8 cellular contexts compared by ENCODE assay signal in genomic region chr7:101216860-101217387, GRCh38. TPM values are rescaled to one million over a fixed set of nuclear protein-coding genes. Genes with fewer than 3 reads are reported as not detected.
DNase-seq lines count a peak whose midpoint lies in the region; ATAC-seq and TF ChIP-seq lines count a peak whose summit lies in the region.

No MANE protein-coding gene starts in this region.

- peaks cover 20 to 68% (median 47%) of the 10 kb centered on the region in 6 donors for H3K4me1 ChIP-seq in spleen

- DNase-seq in activated T-cell treated with anti-CD3 and anti-CD28 coated beads, Interleukin-2, amount 50 U/mL, for 4 hours, result no peak
- no peak for DNase-seq in activated T-cell treated with anti-CD3 and anti-CD28 coated beads, Interleukin-2, amount 50 U/mL, for 1 hour
- peak; percentile 8 for DNase-seq in activated T-helper 1 cell treated with anti-CD3 and anti-CD28 coated beads, Interleukin-12 subunit alpha, Interleukin-12 subunit beta, Interleukin-2, Interleukin-4 antibody, amounts not matched to agents 30 ng/mL and 10 ng/mL and 1 ng/mL, durations not matched to agents 14 hours and 24 hours and 36 hours (ENCODE audit: low spot score)
- DNase-seq in spleen, result peak; percentile 89
- no peak for DNase-seq in SW480 (ENCODE audit: low spot score)
- DNase-seq in islet precursor cell, result no peak

- peak in 1 of 2 donors; percentile 15 for ATAC-seq in activated T-cell treated with anti-CD3 and anti-CD28 coated beads, Interleukin-2, amount 50 U/mL, for 4 hours
- peak; percentile 19 for ATAC-seq in HG03108 (IDR thresholded peaks at IDR 0.05; ENCODE audit: unreplicated experiment)

- WGBS in spleen, 5 donors, result 1 to 2% (median 1%) methylated on average over 28 to 34 of the region's 34 CpGs

- peaks cover 11% of the 10 kb centered on the region for H3K36me3 Mint-ChIP-seq in activated T-cell treated with anti-CD3 and anti-CD28 coated beads, Interleukin-2, amount 50 U/mL, for 4 hours (ENCODE audit: insufficient read depth)
- H3K36me3 Mint-ChIP-seq in activated T-helper 1 cell treated with anti-CD3 and anti-CD28 coated beads, Interleukin-12 subunit alpha, Interleukin-12 subunit beta, Interleukin-2, Interleukin-4 antibody, amounts not matched to agents 30 ng/mL and 10 ng/mL and 1 ng/mL, durations not matched to agents 14 hours and 24 hours and 36 hours (ENCODE audit: low read depth), result peaks cover 12% of the 10 kb centered on the region

- no peaks in the 10 kb centered on the region for H3K27me3 ChIP-seq in spleen (replicated peaks in 1 of 7)

- H3K27me3 Mint-ChIP-seq in activated T-cell treated with anti-CD3 and anti-CD28 coated beads, Interleukin-2, amount 50 U/mL, for 4 hours (ENCODE audit: low read depth), result no peaks in the 10 kb centered on the region
- no peaks in the 10 kb centered on the region for H3K27me3 Mint-ChIP-seq in activated T-helper 1 cell treated with anti-CD3 and anti-CD28 coated beads, Interleukin-12 subunit alpha, Interleukin-12 subunit beta, Interleukin-2, Interleukin-4 antibody, amounts not matched to agents 30 ng/mL and 10 ng/mL and 1 ng/mL, durations not matched to agents 14 hours and 24 hours and 36 hours (ENCODE audit: insufficient read depth)

- no peak for TF ChIP-seq CTCF in spleen (IDR thresholded peaks at IDR 0.05 in 8 of 11, conservative IDR thresholded peaks at IDR 0.05 in 3 of 11)

- H3K4me3 Mint-ChIP-seq in activated T-cell treated with anti-CD3 and anti-CD28 coated beads, Interleukin-2, amount 50 U/mL, for 4 hours, result peak overlapping the region; percentile 97
- peak overlapping the region; percentile 99 for H3K4me3 Mint-ChIP-seq in activated T-helper 1 cell treated with anti-CD3 and anti-CD28 coated beads, Interleukin-12 subunit alpha, Interleukin-12 subunit beta, Interleukin-2, Interleukin-4 antibody, amounts not matched to agents 30 ng/mL and 10 ng/mL and 1 ng/mL, durations not matched to agents 14 hours and 24 hours and 36 hours

- peaks cover 35% of the 10 kb centered on the region for H3K4me1 Mint-ChIP-seq in activated T-cell treated with anti-CD3 and anti-CD28 coated beads, Interleukin-2, amount 50 U/mL, for 4 hours (ENCODE audit: low read depth)
- peaks cover 35% of the 10 kb centered on the region for H3K4me1 Mint-ChIP-seq in activated T-helper 1 cell treated with anti-CD3 and anti-CD28 coated beads, Interleukin-12 subunit alpha, Interleukin-12 subunit beta, Interleukin-2, Interleukin-4 antibody, amounts not matched to agents 30 ng/mL and 10 ng/mL and 1 ng/mL, durations not matched to agents 14 hours and 24 hours and 36 hours (ENCODE audit: low read depth)

- peaks cover 0 to 55% (median 24%) of the 10 kb centered on the region in 6 donors for H3K36me3 ChIP-seq in spleen

- H3K27ac Mint-ChIP-seq in activated T-helper 1 cell treated with anti-CD3 and anti-CD28 coated beads, Interleukin-12 subunit alpha, Interleukin-12 subunit beta, Interleukin-2, Interleukin-4 antibody, amounts not matched to agents 30 ng/mL and 10 ng/mL and 1 ng/mL, durations not matched to agents 14 hours and 24 hours and 36 hours, result peak overlapping the region; percentile 92

- H3K9me3 ChIP-seq in spleen, result no peaks in the 10 kb centered on the region

- intact Hi-C loops in activated T-helper 1 cell treated with anti-CD3 and anti-CD28 coated beads, Interleukin-12 subunit alpha, Interleukin-12 subunit beta, Interleukin-2, Interleukin-4 antibody, amounts not matched to agents 30 ng/mL and 10 ng/mL and 1 ng/mL, durations not matched to agents 14 hours and 24 hours and 36 hours (cut with micrococcal nuclease), result loop anchor here (1.0 to 5.0 kb wide), 3 partner anchors 25 to 1810 kb away; partner anchors contain the start of genes AP1S1, BUD31 and PDAP1
- intact Hi-C loops in spleen (cut with DNase I; ENCODE audit: low total_unique reads), result no loop called here

- H3K27ac ChIP-seq in spleen, result peak overlapping the region; percentile 66 to 97 (median 94)

- peak overlapping the region; percentile 83 for H3K4me3 ChIP-seq in iPS-11a (ENCODE audit: low read depth, low read length)
- H3K4me3 ChIP-seq in spleen, result peak overlapping the region; percentile 65 to 92 (median 88)

- H3K9me3 Mint-ChIP-seq in activated T-cell treated with anti-CD3 and anti-CD28 coated beads, Interleukin-2, amount 50 U/mL, for 4 hours, result no peaks in the 10 kb centered on the region
- H3K9me3 Mint-ChIP-seq in activated T-helper 1 cell treated with anti-CD3 and anti-CD28 coated beads, Interleukin-12 subunit alpha, Interleukin-12 subunit beta, Interleukin-2, Interleukin-4 antibody, amounts not matched to agents 30 ng/mL and 10 ng/mL and 1 ng/mL, durations not matched to agents 14 hours and 24 hours and 36 hours, result no peaks in the 10 kb centered on the region

- no peak for TF ChIP-seq POLR2A in spleen (IDR thresholded peaks at IDR 0.05)

RNA-seq across cellular contexts. Expression of gene PLOD3, which starts 0.5 kb away (rescaled TPM):
- 10 to 100 TPM; 30.1 to 38.9 (median 33.2) TPM for total RNA-seq in activated T-cell treated with anti-CD3 and anti-CD28 coated beads, Interleukin-2, amount 50 U/mL, for 4 hours
- total RNA-seq in activated T-helper 1 cell treated with anti-CD3 and anti-CD28 coated beads, Interleukin-12 subunit alpha, Interleukin-12 subunit beta, Interleukin-2, Interleukin-4 antibody, amounts not matched to agents 30 ng/mL and 10 ng/mL and 1 ng/mL, durations not matched to agents 14 hours and 24 hours and 36 hours, result 65.2 and 68.9 TPM in 2 replicates
- total RNA-seq in spleen, result 10 to 100 TPM; 36.4 to 72.5 (median 59.5) TPM
- 10 to 100 TPM; 20.4 to 42.4 (median 25.4) TPM for polyA plus RNA-seq in spleen

RNA-seq across cellular contexts. Expression of gene ZNHIT1, which starts 1.0 kb away (rescaled TPM):
- total RNA-seq in activated T-cell treated with anti-CD3 and anti-CD28 coated beads, Interleukin-2, amount 50 U/mL, for 4 hours, result 10 to 100 TPM; 50.4 to 55.0 (median 53.2) TPM
- total RNA-seq in activated T-helper 1 cell treated with anti-CD3 and anti-CD28 coated beads, Interleukin-12 subunit alpha, Interleukin-12 subunit beta, Interleukin-2, Interleukin-4 antibody, amounts not matched to agents 30 ng/mL and 10 ng/mL and 1 ng/mL, durations not matched to agents 14 hours and 24 hours and 36 hours, result 49.7 and 53.4 TPM in 2 replicates
- 10 to 100 TPM; 47.3 to 69.3 (median 60.4) TPM for total RNA-seq in spleen
- polyA plus RNA-seq in spleen, result 100 to 1,000 TPM in 2 of 3 donors, 10 to 100 TPM in 1; 86.3 to 127 (median 103) TPM

RNA-seq across cellular contexts. Expression of gene MOGAT3, which starts 16.1 kb away (rescaled TPM):
- not detected for total RNA-seq in activated T-cell treated with anti-CD3 and anti-CD28 coated beads, Interleukin-2, amount 50 U/mL, for 4 hours
- total RNA-seq in activated T-helper 1 cell treated with anti-CD3 and anti-CD28 coated beads, Interleukin-12 subunit alpha, Interleukin-12 subunit beta, Interleukin-2, Interleukin-4 antibody, amounts not matched to agents 30 ng/mL and 10 ng/mL and 1 ng/mL, durations not matched to agents 14 hours and 24 hours and 36 hours, result not detected in 2 replicates
- total RNA-seq in spleen, result not detected
- polyA plus RNA-seq in spleen, result not detected

RNA-seq across cellular contexts. Expression of gene CLDN15, which starts 20.7 kb away (rescaled TPM):
- total RNA-seq in activated T-cell treated with anti-CD3 and anti-CD28 coated beads, Interleukin-2, amount 50 U/mL, for 4 hours, result 10 to 100 TPM; 15.6 to 18.5 (median 17.6) TPM
- 19.0 and 19.5 TPM in 2 replicates for total RNA-seq in activated T-helper 1 cell treated with anti-CD3 and anti-CD28 coated beads, Interleukin-12 subunit alpha, Interleukin-12 subunit beta, Interleukin-2, Interleukin-4 antibody, amounts not matched to agents 30 ng/mL and 10 ng/mL and 1 ng/mL, durations not matched to agents 14 hours and 24 hours and 36 hours
- 10 to 100 TPM; 16.7 to 49.2 (median 24.2) TPM for total RNA-seq in spleen
- polyA plus RNA-seq in spleen, result 10 to 100 TPM; 11.1 to 26.4 (median 14.5) TPM

RNA-seq across cellular contexts. Expression of gene FIS1, which starts 28.0 kb away (rescaled TPM):
- 100 to 1,000 TPM; 126 to 148 (median 136) TPM for total RNA-seq in activated T-cell treated with anti-CD3 and anti-CD28 coated beads, Interleukin-2, amount 50 U/mL, for 4 hours
- 138 and 143 TPM in 2 replicates for total RNA-seq in activated T-helper 1 cell treated with anti-CD3 and anti-CD28 coated beads, Interleukin-12 subunit alpha, Interleukin-12 subunit beta, Interleukin-2, Interleukin-4 antibody, amounts not matched to agents 30 ng/mL and 10 ng/mL and 1 ng/mL, durations not matched to agents 14 hours and 24 hours and 36 hours
- total RNA-seq in spleen, result 100 to 1,000 TPM; 130 to 234 (median 179) TPM
- polyA plus RNA-seq in spleen, result 100 to 1,000 TPM; 131 to 250 (median 179) TPM

Comparison
In these comparisons a context has a peak if more than half of its experiments do, and no peak if none do; other contexts are left out.
1. DNase-seq: peak in activated T-helper 1 cell treated with anti-CD3 and anti-CD28 coated beads, Interleukin-12 subunit alpha, Interleukin-12 subunit beta, Interleukin-2, Interleukin-4 antibody, amounts not matched to agents 30 ng/mL and 10 ng/mL and 1 ng/mL, durations not matched to agents 14 hours and 24 hours and 36 hours (single experiment) and spleen (single experiment); none in activated T-cell treated with anti-CD3 and anti-CD28 coated beads, Interleukin-2, amount 50 U/mL, for 4 hours (single experiment), activated T-cell treated with anti-CD3 and anti-CD28 coated beads, Interleukin-2, amount 50 U/mL, for 1 hour (single experiment), SW480 (single experiment) and islet precursor cell (single experiment).